Comparison of ENCODE assay signal across 1 cellular context in genomic region chr19:42450314-42450934, GRCh38.
TF ChIP-seq lines count a peak whose summit lies in the region.

No MANE protein-coding gene starts in this region.

TF ChIP-seq in H1, 55 proteins besides CTCF, POLR2A, EP300 and RAD21 (continued from another document):
- TF ChIP-seq CEBPB (IDR thresholded peaks at IDR 0.05; ENCODE audit: low read depth, low read length), result no peak; the same call in 1 of the 2 replicates
